ENCODE assay signal across 30 cellular contexts in genomic region chr10:68618234-68618633, GRCh38.
"Had no signal": no experiment of that assay in that cellular context is flagged by ENCODE, and none has a peak within 500 bp of the region (broad histone marks: within the 10 kb centered on the region; RNA-seq: fewer than 3 reads in every experiment).

No MANE protein-coding gene starts in this region.

- DNase-seq: activated CD4-positive, alpha-beta T cell treated with anti-CD3 and anti-CD28 coated beads for 36 hours; activated CD4-positive, CD25-positive, alpha-beta regulatory T cell; activated CD8-positive, alpha-beta memory T cell treated with anti-CD3 and anti-CD28 coated beads, Interleukin-2, amount 10 ng/mL, durations not matched to agents 7 days and 5 days; activated CD8-positive, alpha-beta T cell treated with anti-CD3 and anti-CD28 coated beads, Interleukin-2, amount 10 ng/mL, durations not matched to agents 7 days and 5 days; activated naive CD8-positive, alpha-beta T cell treated with anti-CD3 and anti-CD28 coated beads, Interleukin-2, amount 50 U/mL, for 24 hours; activated T-cell treated with anti-CD3 and anti-CD28 coated beads, Interleukin-2, amount 50 U/mL, for 48 hours; dermis blood vessel endothelial cell; effector CD4-positive, alpha-beta T cell; erythroblast; foreskin keratinocyte; heart right ventricle; left ventricle myocardium inferior; midbrain; naive thymus-derived CD4-positive, alpha-beta T cell; ovary; retina; sigmoid colon; small intestine; stimulated activated CD4-positive, alpha-beta T cell treated with anti-CD3 and anti-CD28 coated beads, Interleukin-4, amount 100 ng/mL, for 24 hours; T-helper 1 cell; upper lobe of left lung had no signal

- H3K4me3 Mint-ChIP-seq: activated CD4-positive, alpha-beta T cell treated with anti-CD3 and anti-CD28 coated beads for 36 hours; activated CD8-positive, alpha-beta memory T cell treated with anti-CD3 and anti-CD28 coated beads, Interleukin-2, amount 10 ng/mL, durations not matched to agents 7 days and 5 days; activated CD8-positive, alpha-beta T cell treated with anti-CD3 and anti-CD28 coated beads, Interleukin-2, amount 10 ng/mL, durations not matched to agents 7 days and 5 days; activated naive CD4-positive, alpha-beta T cell treated with anti-CD3 and anti-CD28 coated beads, Interleukin-2, amount 50 U/mL, for 24 hours; activated naive CD8-positive, alpha-beta T cell treated with anti-CD3 and anti-CD28 coated beads, Interleukin-2, amount 50 U/mL, for 24 hours; naive thymus-derived CD4-positive, alpha-beta T cell; stimulated activated effector memory CD8-positive, alpha-beta T cell treated with anti-CD3 and anti-CD28 coated beads, Interleukin-12 subunit alpha, Interleukin-12 subunit beta, amount 100 ng/mL, for 72 hours; stimulated activated naive CD8-positive, alpha-beta T cell treated with anti-CD3 and anti-CD28 coated beads, Interleukin-15, Interleukin-2, amounts not matched to agents 100 ng/mL and 50 ng/mL, for 24 hours; T-helper 2 cell treated with Interferon-gamma antibody and Interleukin-4, amounts not matched to agents 5 μg/mL and 100 μg/mL, for 36 hours had no signal

- H3K4me3 ChIP-seq: heart right ventricle, left ventricle myocardium inferior, lung, ovary, prostate gland, sigmoid colon, thoracic aorta, upper lobe of left lung, vagina had no signal

- H3K9me3 Mint-ChIP-seq: activated naive CD4-positive, alpha-beta T cell treated with anti-CD3 and anti-CD28 coated beads, Interleukin-2, amount 50 U/mL, for 24 hours; activated naive CD8-positive, alpha-beta T cell treated with anti-CD3 and anti-CD28 coated beads, Interleukin-2, amount 50 U/mL, for 24 hours; activated T-helper 2 cell treated with anti-CD3 and anti-CD28 coated beads, Interferon-gamma antibody, Interleukin-2, Interleukin-4, amounts not matched to agents 10 μg/mL and 5 μg/mL and 100 μg/mL, durations not matched to agents 14 hours and 24 hours and 36 hours; naive thymus-derived CD4-positive, alpha-beta T cell; stimulated activated effector memory CD8-positive, alpha-beta T cell treated with anti-CD3 and anti-CD28 coated beads, Interleukin-12 subunit alpha, Interleukin-12 subunit beta, amount 100 ng/mL, for 72 hours; stimulated activated naive CD8-positive, alpha-beta T cell treated with anti-CD3 and anti-CD28 coated beads, Interleukin-15, Interleukin-2, amounts not matched to agents 100 ng/mL and 50 ng/mL, for 24 hours; T-helper 2 cell treated with Interferon-gamma antibody and Interleukin-4, amounts not matched to agents 5 μg/mL and 100 μg/mL, for 36 hours had no signal

- H3K36me3 Mint-ChIP-seq: activated CD8-positive, alpha-beta memory T cell treated with anti-CD3 and anti-CD28 coated beads, Interleukin-2, amount 10 ng/mL, durations not matched to agents 7 days and 5 days; stimulated activated effector memory CD8-positive, alpha-beta T cell treated with anti-CD3 and anti-CD28 coated beads, Interleukin-12 subunit alpha, Interleukin-12 subunit beta, amount 100 ng/mL, for 72 hours had no signal

- H3K36me3 ChIP-seq: left ventricle myocardium inferior, ovary, prostate gland, sigmoid colon, thoracic aorta, upper lobe of left lung, vagina had no signal

- H3K9me3 ChIP-seq: heart right ventricle, left ventricle myocardium inferior, ovary, prostate gland, sigmoid colon, thoracic aorta, upper lobe of left lung, vagina had no signal

- H3K27me3 Mint-ChIP-seq: activated CD4-positive, alpha-beta T cell treated with anti-CD3 and anti-CD28 coated beads for 36 hours; activated CD8-positive, alpha-beta memory T cell treated with anti-CD3 and anti-CD28 coated beads, Interleukin-2, amount 10 ng/mL, durations not matched to agents 7 days and 5 days; activated naive CD4-positive, alpha-beta T cell treated with anti-CD3 and anti-CD28 coated beads, Interleukin-2, amount 50 U/mL, for 24 hours; activated naive CD8-positive, alpha-beta T cell treated with anti-CD3 and anti-CD28 coated beads, Interleukin-2, amount 50 U/mL, for 24 hours; stimulated activated naive CD8-positive, alpha-beta T cell treated with anti-CD3 and anti-CD28 coated beads, Interleukin-15, Interleukin-2, amounts not matched to agents 100 ng/mL and 50 ng/mL, for 24 hours had no signal

- H3K27me3 ChIP-seq: foreskin keratinocyte, heart right ventricle, ovary, sigmoid colon, upper lobe of left lung, vagina had no signal

- H3K4me1 Mint-ChIP-seq: activated CD8-positive, alpha-beta memory T cell treated with anti-CD3 and anti-CD28 coated beads, Interleukin-2, amount 10 ng/mL, durations not matched to agents 7 days and 5 days; activated naive CD8-positive, alpha-beta T cell treated with anti-CD3 and anti-CD28 coated beads, Interleukin-2, amount 50 U/mL, for 24 hours; stimulated activated effector memory CD8-positive, alpha-beta T cell treated with anti-CD3 and anti-CD28 coated beads, Interleukin-12 subunit alpha, Interleukin-12 subunit beta, amount 100 ng/mL, for 72 hours had no signal

- H3K4me1 ChIP-seq: foreskin keratinocyte, prostate gland, sigmoid colon, upper lobe of left lung, vagina had no signal

- H3K27ac Mint-ChIP-seq: activated CD4-positive, alpha-beta T cell treated with anti-CD3 and anti-CD28 coated beads for 36 hours; activated CD8-positive, alpha-beta memory T cell treated with anti-CD3 and anti-CD28 coated beads, Interleukin-2, amount 10 ng/mL, durations not matched to agents 7 days and 5 days; activated CD8-positive, alpha-beta T cell treated with anti-CD3 and anti-CD28 coated beads, Interleukin-2, amount 10 ng/mL, durations not matched to agents 7 days and 5 days; activated naive CD4-positive, alpha-beta T cell treated with anti-CD3 and anti-CD28 coated beads, Interleukin-2, amount 50 U/mL, for 24 hours; activated naive CD8-positive, alpha-beta T cell treated with anti-CD3 and anti-CD28 coated beads, Interleukin-2, amount 50 U/mL, for 24 hours; activated T-helper 2 cell treated with anti-CD3 and anti-CD28 coated beads, Interferon-gamma antibody, Interleukin-2, Interleukin-4, amounts not matched to agents 10 μg/mL and 5 μg/mL and 100 μg/mL, durations not matched to agents 14 hours and 24 hours and 36 hours; naive thymus-derived CD4-positive, alpha-beta T cell; stimulated activated effector memory CD8-positive, alpha-beta T cell treated with anti-CD3 and anti-CD28 coated beads, Interleukin-12 subunit alpha, Interleukin-12 subunit beta, amount 100 ng/mL, for 72 hours; stimulated activated naive CD8-positive, alpha-beta T cell treated with anti-CD3 and anti-CD28 coated beads, Interleukin-15, Interleukin-2, amounts not matched to agents 100 ng/mL and 50 ng/mL, for 24 hours; T-helper 2 cell treated with Interferon-gamma antibody and Interleukin-4, amounts not matched to agents 5 μg/mL and 100 μg/mL, for 36 hours had no signal

- H3K27ac ChIP-seq: foreskin keratinocyte, heart right ventricle, left ventricle myocardium inferior, ovary, prostate gland, sigmoid colon, thoracic aorta, upper lobe of left lung, vagina had no signal

- ATAC-seq: activated CD4-positive, alpha-beta T cell treated with anti-CD3 and anti-CD28 coated beads for 36 hours; activated CD8-positive, alpha-beta memory T cell treated with anti-CD3 and anti-CD28 coated beads, Interleukin-2, amount 10 ng/mL, durations not matched to agents 7 days and 5 days; activated CD8-positive, alpha-beta T cell treated with anti-CD3 and anti-CD28 coated beads, Interleukin-2, amount 10 ng/mL, durations not matched to agents 7 days and 5 days; activated naive CD8-positive, alpha-beta T cell treated with anti-CD3 and anti-CD28 coated beads, Interleukin-2, amount 50 U/mL, for 24 hours; foreskin keratinocyte; naive thymus-derived CD4-positive, alpha-beta T cell; stimulated activated effector memory CD8-positive, alpha-beta T cell treated with anti-CD3 and anti-CD28 coated beads, Interleukin-12 subunit alpha, Interleukin-12 subunit beta, amount 100 ng/mL, for 72 hours had no signal
